In the genomic region with DNA sequence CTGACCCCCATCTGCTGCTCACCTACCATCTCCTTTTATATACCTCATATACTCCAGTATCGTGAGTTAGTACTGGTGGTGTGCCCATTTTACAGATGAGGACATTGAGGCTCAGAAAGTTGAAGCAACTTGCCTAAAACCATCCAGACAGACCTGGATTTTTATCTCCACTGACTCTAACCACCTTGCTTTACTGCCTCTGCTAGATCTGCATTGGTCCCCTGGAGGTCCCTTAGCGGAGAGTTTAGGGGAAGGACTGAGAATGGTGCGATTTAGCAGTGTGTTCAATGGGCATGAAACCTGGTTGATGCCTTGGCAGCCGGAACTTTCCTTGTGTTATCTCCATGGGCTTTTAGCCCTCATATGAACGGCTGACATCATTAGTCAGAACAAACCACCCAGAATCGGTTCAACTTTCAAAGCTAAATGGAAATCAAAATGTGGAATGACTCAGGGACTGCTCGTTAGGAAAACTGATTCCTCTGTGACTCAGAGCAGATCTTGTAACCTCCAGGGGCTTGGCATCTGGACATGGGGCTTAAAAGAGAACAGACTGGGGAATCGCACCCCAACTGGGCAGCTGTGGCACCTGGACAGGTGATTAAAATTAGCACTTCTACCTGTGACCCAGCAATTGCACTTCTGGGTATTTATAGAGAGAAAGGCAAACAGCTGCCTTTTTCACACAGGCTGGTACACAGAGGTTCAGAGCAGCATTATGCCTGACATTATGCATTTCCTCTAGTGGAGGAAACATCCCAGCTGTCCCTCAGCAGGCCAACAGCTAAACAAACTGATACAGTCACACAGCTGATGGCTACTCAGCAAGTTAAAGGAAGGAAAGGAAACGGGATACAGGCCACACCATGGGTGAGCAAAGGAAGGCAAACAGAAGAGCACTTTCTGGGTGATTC, we compare ENCODE assay signal across 8 cellular contexts. TPM values are rescaled to one million over a fixed set of nuclear protein-coding genes. Genes with fewer than 3 reads are reported as not detected.
DNase-seq lines count a peak whose midpoint lies in the region; ATAC-seq lines count a peak whose summit lies in the region.

No MANE protein-coding gene starts in this region.

- peaks cover 0 to 3% of the 10 kb centered on the region in 2 donors for H3K9me3 Mint-ChIP-seq in activated T-cell treated with anti-CD3 and anti-CD28 coated beads, Interleukin-2, amount 50 U/mL, for 72 hours

- H3K9ac ChIP-seq in muscle layer of colon (ENCODE audit: low read length) = no peak overlapping the region

- H3K36me3 Mint-ChIP-seq in activated T-cell treated with anti-CD3 and anti-CD28 coated beads, Interleukin-2, amount 50 U/mL, for 72 hours (ENCODE audit: insufficient read depth in 2 of 2) = peaks cover 2 to 5% of the 10 kb centered on the region in 2 donors

- H3K27me3 ChIP-seq in muscle layer of colon (ENCODE audit: control insufficient read depth in 1 of 2, insufficient read depth in 2 of 2, low read length in 2 of 2) = no peaks in the 10 kb centered on the region

- no peak overlapping the region for H3K4me3 Mint-ChIP-seq in activated T-cell treated with anti-CD3 and anti-CD28 coated beads, Interleukin-2, amount 50 U/mL, for 72 hours

- peaks cover 45% of the 10 kb centered on the region for H3K27me3 Mint-ChIP-seq in activated T-cell treated with anti-CD3 and anti-CD28 coated beads, Interleukin-2, amount 50 U/mL, for 72 hours (ENCODE audit: low read depth)

- no peaks in the 10 kb centered on the region for H3K9me3 ChIP-seq in muscle layer of colon (ENCODE audit: low read length)

- no peak overlapping the region for H3K4me3 ChIP-seq in muscle layer of colon (ENCODE audit: low read depth in 1 of 2, low read length in 2 of 2)

- DNase-seq in Caki2 (ENCODE audit: low read depth) (peak; percentile 92), NCI-H226 (peak; percentile 93), dermis blood vessel endothelial cell (peak; percentile 88), GM19240 (ENCODE audit: insufficient read length, low spot score) (no peak)
- DNase-seq in activated T-cell treated with anti-CD3 and anti-CD28 coated beads, Interleukin-2, amount 50 U/mL, for 48 hours = no peak
- DNase-seq in activated T-cell treated with anti-CD3 and anti-CD28 coated beads, Interleukin-2, amount 50 U/mL, for 72 hours = no peak

- no peak overlapping the region for H3K27ac Mint-ChIP-seq in activated T-cell treated with anti-CD3 and anti-CD28 coated beads, Interleukin-2, amount 50 U/mL, for 72 hours

- H3K27ac ChIP-seq in muscle layer of colon (ENCODE audit: low read depth, low read length) = peak overlapping the region; percentile 48

- peaks cover 12% of the 10 kb centered on the region for H3K4me1 Mint-ChIP-seq in activated T-cell treated with anti-CD3 and anti-CD28 coated beads, Interleukin-2, amount 50 U/mL, for 72 hours (ENCODE audit: low read depth)

- H3K4me1 ChIP-seq in muscle layer of colon (ENCODE audit: insufficient read depth, low read length) = peaks cover 37% of the 10 kb centered on the region

- no peaks in the 10 kb centered on the region for H3K36me3 ChIP-seq in muscle layer of colon (ENCODE audit: insufficient read depth, low read length)

- in situ Hi-C loops in Caki2 (cut with HindIII; ENCODE audit: low pct_unique_long_range_greater_than_20kb, low sequenced_read_pairs) = no loop called here

- no peak for ATAC-seq in HG03432 (IDR thresholded peaks at IDR 0.05; ENCODE audit: unreplicated experiment)
- ATAC-seq in activated T-cell treated with anti-CD3 and anti-CD28 coated beads, Interleukin-2, amount 50 U/mL, for 72 hours (replicated peaks in 1 of 2) = no peak

RNA-seq across cellular contexts. Expression of a gene that starts 25.3 kb away (rescaled TPM):
- 16.6 and 21.1 TPM in 2 replicates for total RNA-seq in Caki2 (2014; rRNA removed; shearing (Covaris generic); ENCODE audit: low replicate concordance)
- total RNA-seq in dermis blood vessel endothelial cell = 10.0 and 10.2 TPM in 2 replicates
- not detected for total RNA-seq in activated T-cell treated with anti-CD3 and anti-CD28 coated beads, Interleukin-2, amount 50 U/mL, for 72 hours

Comparison
In these comparisons a context has a peak if more than half of its experiments do, and no peak if none do; other contexts are left out.
1. DNase-seq: peak in Caki2 (single experiment), NCI-H226 (single experiment) and dermis blood vessel endothelial cell (single experiment); none in activated T-cell treated with anti-CD3 and anti-CD28 coated beads, Interleukin-2, amount 50 U/mL, for 48 hours (0 of 2), GM19240 (single experiment) and activated T-cell treated with anti-CD3 and anti-CD28 coated beads, Interleukin-2, amount 50 U/mL, for 72 hours (0 of 2).
2. RNA of a gene that starts 25.3 kb away (total RNA-seq): 16.6 to 21.1 TPM in Caki2 and 10.0 to 10.2 TPM in dermis blood vessel endothelial cell; not detected in activated T-cell treated with anti-CD3 and anti-CD28 coated beads, Interleukin-2, amount 50 U/mL, for 72 hours; every median in the first group is over 10 times any median in the second.